Comparison of ENCODE assay signal across 13 cellular contexts in genomic region chr3:41574900-41575299, GRCh38.
DNase-seq lines count a peak whose midpoint lies in the region; ATAC-seq and TF ChIP-seq lines count a peak whose summit lies in the region.
"Had no signal": no experiment of that assay in that cellular context is flagged by ENCODE, and none has a peak within 500 bp of the region (broad histone marks: within the 10 kb centered on the region; RNA-seq: fewer than 3 reads in every experiment).

No MANE protein-coding gene starts in this region.

- no peak overlapping the region for H3K4me2 ChIP-seq in Loucy (ENCODE audit: low read depth, low read length, poor library complexity, severe bottlenecking)

- no peaks in the 10 kb centered on the region for H3K79me2 ChIP-seq in Loucy (ENCODE audit: insufficient read depth, low read length)

- no peaks in the 10 kb centered on the region for H3K36me3 ChIP-seq in Loucy (ENCODE audit: insufficient read depth, low read length)
- H3K36me3 ChIP-seq: breast epithelium had no signal

- H2AFZ ChIP-seq in Loucy (ENCODE audit: low read length): no peak overlapping the region

- H3K36me3 Mint-ChIP-seq in neural crest cell (ENCODE audit: low read depth): no peaks in the 10 kb centered on the region
- H3K36me3 Mint-ChIP-seq: CD14-positive monocyte had no signal

- DNase-seq in GM12865 (ENCODE audit: low read depth) (peak; percentile 25), cardiac fibroblast (ENCODE audit: low read depth in 2 of 2) (peak; percentile 6 to 24), neural crest cell (ENCODE audit: low read depth, low spot score) (no peak), cerebellar nuclear complex (lab: John Stamatoyannopoulos, UW) (no peak), NCI-H510A treated with DMSO at 0.1 percent for 48 hours (lab: John Stamatoyannopoulos, UW) (no peak)
- DNase-seq: activated naive CD4-positive, alpha-beta T cell treated with anti-CD3 and anti-CD28 coated beads for 36 hours; DND-41; glutamatergic neuron; KG1 had no signal

- no peaks in the 10 kb centered on the region for H3K27me3 ChIP-seq in Loucy (ENCODE audit: insufficient read depth, low read length, poor library complexity, severe bottlenecking)
- H3K27me3 ChIP-seq: breast epithelium had no signal

- H3K27ac Mint-ChIP-seq in neural crest cell (ENCODE audit: unreplicated experiment): peak overlapping the region; percentile 43
- H3K27ac Mint-ChIP-seq: activated naive CD4-positive, alpha-beta T cell treated with anti-CD3 and anti-CD28 coated beads for 36 hours had no signal

- no peak for TF ChIP-seq CTCF in GM12865 (IDR thresholded peaks at IDR 0.05; ENCODE audit: insufficient read depth, low read depth, low read length, missing control alignments)
- TF ChIP-seq CTCF in Loucy (conservative IDR thresholded peaks at IDR 0.05; ENCODE audit: low read length): peak; percentile 50
- no peak for TF ChIP-seq CTCF in cardiac fibroblast (IDR thresholded peaks at IDR 0.05; ENCODE audit: low read depth, low read length)
- peak; percentile 20 for TF ChIP-seq CTCF in neural crest cell (conservative IDR thresholded peaks at IDR 0.05)

- H3K4me3 Mint-ChIP-seq in neural crest cell: no peak overlapping the region
- H3K4me3 Mint-ChIP-seq: activated naive CD4-positive, alpha-beta T cell treated with anti-CD3 and anti-CD28 coated beads for 36 hours; CD14-positive monocyte had no signal

- H3K9ac ChIP-seq in Loucy (ENCODE audit: low read depth, low read length, poor library complexity, severe bottlenecking): no peak overlapping the region

- H3K4me1 ChIP-seq in Loucy (ENCODE audit: insufficient read depth, low read length, poor library complexity, severe bottlenecking): no peaks in the 10 kb centered on the region
- H3K4me1 ChIP-seq: breast epithelium had no signal

- no peaks in the 10 kb centered on the region for H3K9me3 ChIP-seq in Loucy (ENCODE audit: insufficient read depth, low read depth, low read length)
- H3K9me3 ChIP-seq: breast epithelium had no signal

- H3K27me3 Mint-ChIP-seq in neural crest cell (ENCODE audit: low read depth): no peaks in the 10 kb centered on the region

- no peaks in the 10 kb centered on the region for H3K9me3 Mint-ChIP-seq in neural crest cell
- H3K9me3 Mint-ChIP-seq: activated naive CD4-positive, alpha-beta T cell treated with anti-CD3 and anti-CD28 coated beads for 36 hours had no signal

- H4K20me1 ChIP-seq in Loucy (ENCODE audit: insufficient read depth, low read length, poor library complexity, severe bottlenecking): no peaks in the 10 kb centered on the region

- no peak for ATAC-seq in esophagus mucosa

- peaks cover 5% of the 10 kb centered on the region for H3K4me1 Mint-ChIP-seq in neural crest cell

- H3F3A ChIP-seq in Loucy (ENCODE audit: low read depth): no peaks in the 10 kb centered on the region

- H3K9me2 ChIP-seq in Loucy (replicated peaks; ENCODE audit: low read depth, low read length): no peaks in the 10 kb centered on the region

- H3K4me3 ChIP-seq in GM12865 (ENCODE audit: low read depth, low read length) (no peak overlapping the region), Loucy (ENCODE audit: low read length, poor library complexity, severe bottlenecking) (no peak overlapping the region), cardiac fibroblast (replicated peaks in 1 of 2; ENCODE audit: low read depth in 2 of 2, low read length in 2 of 2) (no peak overlapping the region)
- H3K4me3 ChIP-seq: breast epithelium had no signal

Comparison
In these comparisons a context has a peak if more than half of its experiments do, and no peak if none do; other contexts are left out.
1. DNase-seq: peak in GM12865 (single experiment) and cardiac fibroblast (2 of 2); none in neural crest cell (single experiment), cerebellar nuclear complex (0 of 2) and NCI-H510A treated with DMSO at 0.1 percent for 48 hours (single experiment).
2. CTCF ChIP-seq: peak in Loucy (single experiment) and neural crest cell (single experiment); none in GM12865 (single experiment) and cardiac fibroblast (single experiment).